In the genomic region with DNA sequence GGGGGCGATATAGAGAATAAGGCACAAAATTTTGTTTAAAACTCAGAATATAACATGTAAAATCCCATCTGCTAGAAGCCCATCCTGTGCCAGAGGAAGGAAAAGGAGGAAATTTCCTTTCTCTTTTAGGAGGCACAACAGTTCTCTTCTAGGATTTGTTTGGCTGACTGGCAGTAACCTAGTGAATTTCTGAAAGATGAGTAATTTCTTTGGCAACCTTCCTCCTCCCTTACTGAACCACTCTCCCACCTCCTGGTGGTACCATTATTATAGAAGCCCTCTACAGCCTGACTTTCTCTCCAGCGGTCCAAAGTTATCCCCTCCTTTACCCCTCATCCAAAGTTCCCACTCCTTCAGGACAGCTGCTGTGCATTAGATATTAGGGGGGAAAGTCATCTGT, we compare ENCODE assay signal across 17 cellular contexts. TPM values are rescaled to one million over a fixed set of nuclear protein-coding genes. Genes with fewer than 3 reads are reported as not detected.
DNase-seq lines count a peak whose midpoint lies in the region; ATAC-seq, FAIRE-seq and TF ChIP-seq lines count a peak whose summit lies in the region.
"Had no signal": no experiment of that assay in that cellular context is flagged by ENCODE, and none has a peak within 500 bp of the region (broad histone marks: within the 10 kb centered on the region; RNA-seq: fewer than 3 reads in every experiment).

No MANE protein-coding gene starts in this region.

- TF ChIP-seq CTCF in Calu3 (IDR thresholded peaks at IDR 0.05; ENCODE audit: unreplicated experiment): no peak
- no peak for TF ChIP-seq CTCF in nephron (IDR thresholded peaks at IDR 0.05; ENCODE audit: unreplicated experiment in 3 of 3)

- no peaks in the 10 kb centered on the region for H3K9me3 Mint-ChIP-seq in Calu3 (ENCODE audit: low read depth, unreplicated experiment)
- no peaks in the 10 kb centered on the region for H3K9me3 Mint-ChIP-seq in nephron
- H3K9me3 Mint-ChIP-seq: stimulated activated naive CD8-positive, alpha-beta T cell treated with anti-CD3 and anti-CD28 coated beads, Interleukin-15, Interleukin-2, amounts not matched to agents 100 ng/mL and 50 ng/mL, for 24 hours had no signal

- H3K4me1 Mint-ChIP-seq in Calu3 (ENCODE audit: low read depth, unreplicated experiment) (no peaks in the 10 kb centered on the region), nephron (peaks cover 37% of the 10 kb centered on the region)

- ATAC-seq in GM21723 (IDR thresholded peaks at IDR 0.05; ENCODE audit: unreplicated experiment) (no peak), GM19035 (IDR thresholded peaks at IDR 0.05; ENCODE audit: unreplicated experiment) (no peak)
- ATAC-seq: gastrocnemius medialis, GM12878, left lobe of liver had no signal

- TF ChIP-seq POLR2A in GM12892 (IDR thresholded peaks at IDR 0.05; ENCODE audit: low read depth, low read length): no peak

- H3K27ac Mint-ChIP-seq in Calu3 (ENCODE audit: unreplicated experiment) (peak overlapping the region; percentile 39), nephron (peak overlapping the region in 2 of 3 experiments; percentile 5 to 29)
- H3K27ac Mint-ChIP-seq: stimulated activated naive CD8-positive, alpha-beta T cell treated with anti-CD3 and anti-CD28 coated beads, Interleukin-15, Interleukin-2, amounts not matched to agents 100 ng/mL and 50 ng/mL, for 24 hours had no signal

- intact Hi-C loops in Calu3 (cut with micrococcal nuclease; ENCODE audit: unreplicated experiment): no loop called here

- FAIRE-seq in GM12892 (lab: Jason Lieb, UNC): no peak
- FAIRE-seq: D721Med, GM12878 had no signal

- H3K4me3 Mint-ChIP-seq in Calu3 (ENCODE audit: low read depth, unreplicated experiment) (no peak overlapping the region), nephron (no peak overlapping the region)
- H3K4me3 Mint-ChIP-seq: stimulated activated naive CD8-positive, alpha-beta T cell treated with anti-CD3 and anti-CD28 coated beads, Interleukin-15, Interleukin-2, amounts not matched to agents 100 ng/mL and 50 ng/mL, for 24 hours had no signal

- DNase-seq in Calu3 (no peak), M059J (ENCODE audit: low read depth) (peak; percentile 81), dermis blood vessel endothelial cell (peak; percentile 62), HT-29 (ENCODE audit: low spot score) (no peak), GM12892 (ENCODE audit: insufficient read length) (no peak)
- DNase-seq: activated T-cell treated with anti-CD3 and anti-CD28 coated beads for 4 hours; gastrocnemius medialis; NCI-H510A; SJCRH30; stimulated activated CD4-positive, alpha-beta T cell treated with anti-CD3 and anti-CD28 coated beads, Interleukin-4, amount 100 ng/mL, for 1 hour had no signal

- H3K36me3 Mint-ChIP-seq in Calu3 (ENCODE audit: insufficient read depth, unreplicated experiment): peaks cover 73% of the 10 kb centered on the region
- no peaks in the 10 kb centered on the region for H3K36me3 Mint-ChIP-seq in nephron (ENCODE audit: low read depth)

- H3K27me3 Mint-ChIP-seq in Calu3 (ENCODE audit: unreplicated experiment): no peaks in the 10 kb centered on the region
- H3K27me3 Mint-ChIP-seq in nephron (ENCODE audit: low read depth): no peaks in the 10 kb centered on the region
- H3K27me3 Mint-ChIP-seq: stimulated activated naive CD8-positive, alpha-beta T cell treated with anti-CD3 and anti-CD28 coated beads, Interleukin-15, Interleukin-2, amounts not matched to agents 100 ng/mL and 50 ng/mL, for 24 hours had no signal

- no TSS peak for BruUV-seq in Calu3 (replicated peaks; lab: Mats Ljungman, UMichigan)

- CTCF ChIA-PET in Calu3 (lab: Charles Lee): no interaction called here

RNA-seq across cellular contexts. Expression of a gene that starts 18.3 kb away (rescaled TPM):
- total RNA-seq in Calu3 (2022) (41.3 and 42.6 TPM in 2 replicates), dermis blood vessel endothelial cell (24.0 and 24.2 TPM in 2 replicates)
- total RNA-seq in M059J (2014; rRNA removed; shearing (Covaris generic)): 94.5 and 110 TPM in 2 replicates
- 17.2 and 19.8 TPM in 2 replicates for total RNA-seq in HT-29 (2014; rRNA removed; shearing (Covaris generic))
- 15.9 TPM for polyA plus RNA-seq in GM12892 (2012; ENCODE audit: missing spikeins)

Comparison
In these comparisons a context has a peak if more than half of its experiments do, and no peak if none do; other contexts are left out.
1. DNase-seq: peak in M059J (single experiment) and dermis blood vessel endothelial cell (single experiment); none in Calu3 (single experiment), HT-29 (single experiment) and GM12892 (single experiment).